Comparison of ENCODE assay signal across 9 cellular contexts in genomic region chr6:148367418-148368024, GRCh38. TPM values are rescaled to one million over a fixed set of nuclear protein-coding genes. Genes with fewer than 3 reads are reported as not detected.
DNase-seq lines count a peak whose midpoint lies in the region; ATAC-seq and TF ChIP-seq lines count a peak whose summit lies in the region.
"Had no signal": no experiment of that assay in that cellular context is flagged by ENCODE, and none has a peak within 500 bp of the region (broad histone marks: within the 10 kb centered on the region; RNA-seq: fewer than 3 reads in every experiment).

No MANE protein-coding gene starts in this region.

- intact Hi-C loops in breast epithelium (cut with DNase I; ENCODE audit: low total_unique reads) (no loop called here), lower leg skin (cut with DNase I; ENCODE audit: low total_unique reads) (no loop called here)

- H3K9me3 ChIP-seq in breast epithelium = no peaks in the 10 kb centered on the region

- H3K4me3 ChIP-seq in breast epithelium (peak overlapping the region in 1 of 3 donors; percentile 0), lower leg skin (ENCODE audit: low read depth, poor library complexity, severe bottlenecking) (no peak overlapping the region)

- TF ChIP-seq POLR2A in breast epithelium (IDR thresholded peaks at IDR 0.05) (no peak), lower leg skin (IDR thresholded peaks at IDR 0.05) (no peak)

- H3K27me3 ChIP-seq in breast epithelium = no peaks in the 10 kb centered on the region

- ATAC-seq in GM21717 (IDR thresholded peaks at IDR 0.05; ENCODE audit: unreplicated experiment) = no peak

- peak overlapping the region; percentile 72 to 90 for H3K27ac ChIP-seq in breast epithelium

- TF ChIP-seq CTCF in breast epithelium (IDR thresholded peaks at IDR 0.05) (no peak), lower leg skin (IDR thresholded peaks at IDR 0.05) (no peak)

- DNase-seq in AG08395 (ENCODE audit: low spot score) (peak; percentile 29), HS-5 (ENCODE audit: low read depth) (peak; percentile 31), breast epithelium (ENCODE audit: low spot score in 2 of 2) (peak; percentile 72 to 73), lower leg skin (ENCODE audit: low spot score in 2 of 2) (peak; percentile 71 to 90), NCI-H2029 (lab: John Stamatoyannopoulos, UW) (no peak)
- no peak for DNase-seq in activated T-cell treated with anti-CD3 and anti-CD28 coated beads, Interleukin-2, amount 50 U/mL, for 48 hours
- no peak for DNase-seq in stimulated activated CD4-positive, alpha-beta T cell treated with anti-CD3 and anti-CD28 coated beads, Interleukin-4, amount 100 ng/mL, for 24 hours
- DNase-seq: NCI-H510A treated with DMSO at 0.1 percent for 48 hours had no signal

- 24 to 39% methylated on average over 11 of the region's 11 CpGs for WGBS in lower leg skin, 2 donors

- peaks cover 0 to 16% of the 10 kb centered on the region in 2 donors for H3K4me1 ChIP-seq in breast epithelium

- no peaks in the 10 kb centered on the region for H3K36me3 ChIP-seq in breast epithelium

RNA-seq across cellular contexts. Expression of gene SASH1, which starts 24.9 kb away (rescaled TPM):
- 100 to 1,000 TPM; 107 to 304 (median 145) TPM for total RNA-seq in breast epithelium
- 100 to 1,000 TPM in 1 of 4 donors, 10 to 100 TPM in 3; 74.9 to 106 (median 91.5) TPM for total RNA-seq in lower leg skin

Comparison
In these comparisons a context has a peak if more than half of its experiments do, and no peak if none do; other contexts are left out.
1. DNase-seq: peak in AG08395 (single experiment), HS-5 (single experiment), breast epithelium (2 of 2) and lower leg skin (2 of 2); none in activated T-cell treated with anti-CD3 and anti-CD28 coated beads, Interleukin-2, amount 50 U/mL, for 48 hours (0 of 2), NCI-H2029 (single experiment) and stimulated activated CD4-positive, alpha-beta T cell treated with anti-CD3 and anti-CD28 coated beads, Interleukin-4, amount 100 ng/mL, for 24 hours (single experiment).